Comparison of ENCODE assay signal across 8 cellular contexts in the genomic region with DNA sequence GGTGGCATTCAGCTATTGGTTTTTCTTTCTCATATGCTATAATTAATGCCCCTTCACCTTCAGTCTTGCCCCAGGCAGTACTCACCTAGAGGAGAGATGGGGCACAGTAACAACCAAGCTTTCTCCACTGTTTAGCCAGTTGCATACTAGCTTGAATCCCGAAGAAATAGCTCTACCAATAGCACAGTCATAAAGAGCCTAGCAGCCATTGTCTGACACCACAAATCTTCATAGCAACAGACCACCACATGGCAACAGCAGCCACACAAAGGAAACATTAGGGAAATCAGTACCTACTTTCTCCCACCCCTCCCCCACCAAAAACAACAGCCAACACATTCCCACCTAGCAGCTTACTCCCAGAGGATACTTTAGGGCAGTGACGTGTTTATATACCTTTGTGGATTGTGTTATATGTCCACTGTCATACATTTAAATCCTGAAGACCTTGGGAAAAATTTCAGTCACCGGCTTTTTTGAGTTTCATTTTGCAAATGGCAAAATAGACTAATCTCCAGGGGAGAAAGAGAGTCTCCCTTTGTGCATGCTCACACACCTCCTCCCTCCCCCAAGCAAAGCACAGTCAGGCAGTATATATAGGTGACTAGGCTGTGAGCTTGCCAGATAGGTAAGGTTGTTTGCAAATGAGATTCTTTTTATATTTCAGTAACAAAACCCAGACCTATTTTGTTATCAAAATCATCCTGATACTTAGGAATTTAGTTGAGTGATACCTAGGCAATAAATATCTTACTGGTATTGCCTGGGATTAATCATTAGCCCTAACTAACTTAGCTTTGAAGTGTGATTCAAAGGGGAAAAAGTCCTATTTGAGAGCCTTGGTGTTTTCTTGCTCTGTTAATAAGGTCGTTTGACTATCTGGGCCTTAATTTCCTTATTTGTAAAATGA.
DNase-seq lines count a peak whose midpoint lies in the region; ATAC-seq and TF ChIP-seq lines count a peak whose summit lies in the region.

No MANE protein-coding gene starts in this region.

- peaks cover 7% of the 10 kb centered on the region for H3K9me3 Mint-ChIP-seq in activated CD4-positive, alpha-beta T cell treated with anti-CD3 and anti-CD28 coated beads for 36 hours (ENCODE audit: low read depth)
- H3K9me3 Mint-ChIP-seq in nephron progenitor cell = peaks cover 24% of the 10 kb centered on the region

- H3K36me3 Mint-ChIP-seq in activated CD4-positive, alpha-beta T cell treated with anti-CD3 and anti-CD28 coated beads for 36 hours (ENCODE audit: low read depth) = peaks cover 25% of the 10 kb centered on the region
- H3K36me3 Mint-ChIP-seq in nephron progenitor cell (ENCODE audit: low read depth) = peaks cover 51% of the 10 kb centered on the region

- no peak for TF ChIP-seq CTCF in nephron progenitor cell (IDR thresholded peaks at IDR 0.05)

- peak; percentile 56 for DNase-seq in activated CD4-positive, alpha-beta T cell treated with anti-CD3 and anti-CD28 coated beads for 36 hours
- no peak for DNase-seq in activated CD4-positive, alpha-beta T cell treated with anti-CD3 and anti-CD28 coated beads for 4 hours
- DNase-seq in NCI-H69 (lab: John Stamatoyannopoulos, UW) (peak; percentile 97), ecto neural progenitor cell (ENCODE audit: low spot score) (peak; percentile 59), nephron progenitor cell (peak; percentile 50), NCI-H510A (lab: John Stamatoyannopoulos, UW) (no peak), SJCRH30 (no peak)

- no peaks in the 10 kb centered on the region for H3K27me3 ChIP-seq in SJCRH30

- H3K9me3 ChIP-seq in SJCRH30 (replicated peaks) = peaks cover 4% of the 10 kb centered on the region; the same call in 1 of the 2 replicates

- peaks cover 61% of the 10 kb centered on the region for H3K4me1 Mint-ChIP-seq in activated CD4-positive, alpha-beta T cell treated with anti-CD3 and anti-CD28 coated beads for 36 hours
- H3K4me1 Mint-ChIP-seq in nephron progenitor cell = peaks cover 49% of the 10 kb centered on the region

- peak overlapping the region; percentile 2 for H3K4me3 Mint-ChIP-seq in activated CD4-positive, alpha-beta T cell treated with anti-CD3 and anti-CD28 coated beads for 36 hours
- peak overlapping the region; percentile 59 for H3K4me3 Mint-ChIP-seq in nephron progenitor cell

- no peak overlapping the region for H3K27ac ChIP-seq in SJCRH30

- H3K27ac Mint-ChIP-seq in activated CD4-positive, alpha-beta T cell treated with anti-CD3 and anti-CD28 coated beads for 36 hours = peak overlapping the region; percentile 74
- peak overlapping the region; percentile 95 for H3K27ac Mint-ChIP-seq in nephron progenitor cell

- ATAC-seq in activated CD4-positive, alpha-beta T cell treated with anti-CD3 and anti-CD28 coated beads for 36 hours = peak; percentile 65
- ATAC-seq in HG02870 (IDR thresholded peaks at IDR 0.05; ENCODE audit: unreplicated experiment) = peak; percentile 52

- intact Hi-C loops in activated CD4-positive, alpha-beta T cell treated with anti-CD3 and anti-CD28 coated beads for 36 hours (cut with DNase I, micrococcal nuclease) = loop anchor here (1.0 kb wide), 3 partner anchors 12 to 191 kb away; a partner anchor contains a TSS

- no peaks in the 10 kb centered on the region for H3K27me3 Mint-ChIP-seq in activated CD4-positive, alpha-beta T cell treated with anti-CD3 and anti-CD28 coated beads for 36 hours
- H3K27me3 Mint-ChIP-seq in nephron progenitor cell (ENCODE audit: low read depth, poor library complexity) = peaks cover 2% of the 10 kb centered on the region

- peaks cover 12% of the 10 kb centered on the region for H3K36me3 ChIP-seq in SJCRH30

- no peaks in the 10 kb centered on the region for H3K4me1 ChIP-seq in SJCRH30

- CTCF ChIA-PET in activated CD4-positive, alpha-beta T cell treated with anti-CD3 and anti-CD28 coated beads for 36 hours (lab: Charles Lee) = interaction anchor here (0.5 to 2.2 kb wide), 10 partner anchors 9 to 208 kb away, joined by 3 to 9 read pairs (median 4); no protein-coding TSS in a partner anchor

- H3K4me3 ChIP-seq in SJCRH30 = no peak overlapping the region

- POLR2A ChIA-PET in activated CD4-positive, alpha-beta T cell treated with anti-CD3 and anti-CD28 coated beads for 36 hours (lab: Charles Lee) = interaction anchor here (0.9 to 1.1 kb wide), 2 partner anchors 17 to 63 kb away, joined by 4 read pairs; no protein-coding TSS in a partner anchor

Comparison
In these comparisons a context has a peak if more than half of its experiments do, and no peak if none do; other contexts are left out.
1. DNase-seq: peak in activated CD4-positive, alpha-beta T cell treated with anti-CD3 and anti-CD28 coated beads for 36 hours (single experiment), NCI-H69 (single experiment), ecto neural progenitor cell (single experiment) and nephron progenitor cell (single experiment); none in activated CD4-positive, alpha-beta T cell treated with anti-CD3 and anti-CD28 coated beads for 4 hours (0 of 2), NCI-H510A (single experiment) and SJCRH30 (0 of 2).